28 cellular contexts compared by ENCODE assay signal in genomic region chr2:200878289-200878688, GRCh38.
"Had no signal": no experiment of that assay in that cellular context is flagged by ENCODE, and none has a peak within 500 bp of the region (broad histone marks: within the 10 kb centered on the region; RNA-seq: fewer than 3 reads in every experiment).

No MANE protein-coding gene starts in this region.

- ATAC-seq: natural killer cell; psoas muscle; sciatic nerve; stimulated activated memory B cell treated with anti-CD40 and anti-IgM and Interleukin-4, amounts not matched to agents 10 μg/mL and 1 μg/mL and 100 μg/mL, for 72 hours; stimulated activated naive CD8-positive, alpha-beta T cell treated with anti-CD3 and anti-CD28 coated beads, Interleukin-15, amount 100 ng/mL, for 72 hours; stimulated activated naive CD8-positive, alpha-beta T cell treated with anti-CD3 and anti-CD28 coated beads, Interleukin-15, Interleukin-2, amounts not matched to agents 100 U/mL and 50 U/mL, for 24 hours; upper lobe of right lung had no signal

- H2AFZ ChIP-seq: neural progenitor cell, parathyroid adenoma had no signal

- H3K9ac ChIP-seq: neural progenitor cell, parathyroid adenoma had no signal

- H3K27me3 ChIP-seq: neural progenitor cell, ovary, spleen, suprapubic skin, testis, tibial artery, transverse colon, upper lobe of right lung, uterus had no signal

- H3K9me3 ChIP-seq: ovary, psoas muscle, spleen, suprapubic skin, testis, tibial artery, transverse colon, upper lobe of right lung, uterus had no signal

- H3K79me2 ChIP-seq: parathyroid adenoma had no signal

- DNase-seq: natural killer cell; occipital lobe; ovary; posterior cingulate gyrus; psoas muscle; right cardiac atrium; spleen; stimulated activated CD4-positive, alpha-beta T cell treated with anti-CD3 and anti-CD28 coated beads, Interleukin-12 subunit alpha, Interleukin-12 subunit beta, amount 100 ng/mL, for 4 hours; stimulated activated CD4-positive, alpha-beta T cell treated with anti-CD3 and anti-CD28 coated beads, Interleukin-1b, Interleukin-23, amount 100 ng/mL, for 48 hours; stimulated activated CD4-positive, alpha-beta T cell treated with anti-CD3 and anti-CD28 coated beads, Interleukin-4, amount 100 ng/mL, for 1 hour; stimulated activated CD4-positive, alpha-beta T cell treated with anti-CD3 and anti-CD28 coated beads, Interleukin-4, amount 100 ng/mL, for 4 hours; stimulated activated CD8-positive, alpha-beta memory T cell treated with anti-CD3 and anti-CD28 coated beads, Interleukin-4, amount 100 ng/mL, for 48 hours; stimulated activated naive CD4-positive, alpha-beta T cell; stimulated activated naive CD8-positive, alpha-beta T cell treated with anti-CD3 and anti-CD28 coated beads, Interleukin-15, amount 100 ng/mL, for 72 hours; stimulated activated naive CD8-positive, alpha-beta T cell treated with anti-CD3 and anti-CD28 coated beads, Interleukin-15, Interleukin-2, amounts not matched to agents 100 U/mL and 50 U/mL, for 24 hours; substantia nigra; testis; tibial artery; transverse colon; upper lobe of right lung; uterus had no signal

- H3K4me1 ChIP-seq: neural progenitor cell, parathyroid adenoma, psoas muscle, spleen, suprapubic skin, testis, tibial artery, transverse colon, upper lobe of right lung, uterus had no signal

- H3K4me2 ChIP-seq: neural progenitor cell, smooth muscle cell had no signal

- H3K4me3 ChIP-seq: neural progenitor cell, ovary, psoas muscle, skin epidermis, smooth muscle cell, spleen, suprapubic skin, testis, tibial artery, transverse colon, upper lobe of right lung, uterus had no signal

- H3K36me3 ChIP-seq: ovary, uterus had no signal

- H3K27ac ChIP-seq: neural progenitor cell, ovary, parathyroid adenoma, psoas muscle, skin epidermis, spleen, suprapubic skin, testis, tibial artery, transverse colon, upper lobe of right lung, uterus had no signal
